Comparison of ENCODE assay signal across 8 cellular contexts in the genomic region with DNA sequence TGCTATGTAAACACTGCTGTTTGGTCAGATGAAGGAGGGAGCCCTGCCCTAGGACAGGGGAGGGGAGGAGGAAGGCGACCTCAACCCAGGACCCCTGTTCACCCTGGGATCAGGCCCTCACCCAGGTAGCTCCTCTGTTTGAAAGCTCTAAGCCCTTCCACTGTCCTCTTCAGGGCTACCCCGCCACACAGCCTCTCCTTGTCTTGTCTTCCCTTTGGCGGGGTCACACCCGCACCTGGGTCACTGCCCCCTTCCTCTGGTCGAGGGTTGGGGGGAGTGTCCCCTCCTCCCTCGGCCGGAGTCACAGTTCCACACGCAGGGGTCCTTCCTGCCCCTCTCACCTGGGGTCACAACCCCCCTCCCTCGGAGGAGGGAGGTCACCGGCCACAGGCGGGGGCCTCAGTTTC. TPM values are rescaled to one million over a fixed set of nuclear protein-coding genes. Genes with fewer than 3 reads are reported as not detected.
DNase-seq lines count a peak whose midpoint lies in the region; ATAC-seq and TF ChIP-seq lines count a peak whose summit lies in the region.

No MANE protein-coding gene starts in this region.

- H2AFZ ChIP-seq in KMS-11 (ENCODE audit: low read depth) = peak overlapping the region; percentile 97

- H4K20me1 ChIP-seq in KMS-11 (ENCODE audit: insufficient read depth) = no peaks in the 10 kb centered on the region

- H3K4me1 ChIP-seq in KMS-11 (ENCODE audit: low read depth, poor library complexity, severe bottlenecking) (peaks cover 16% of the 10 kb centered on the region), colonic mucosa (peaks cover 4% of the 10 kb centered on the region), muscle layer of duodenum (ENCODE audit: control insufficient read depth in 1 of 2, insufficient read depth in 2 of 2, low read length in 2 of 2) (peaks cover 0 to 13% of the 10 kb centered on the region in 2 donors)

- peak overlapping the region; percentile 54; the same call in 1 of the 2 replicates for H3K27ac ChIP-seq in KMS-11
- H3K27ac ChIP-seq in colonic mucosa = peak overlapping the region; percentile 55
- peak overlapping the region; percentile 23 for H3K27ac ChIP-seq in muscle layer of duodenum (ENCODE audit: low read length)

- H3K79me2 ChIP-seq in KMS-11 (ENCODE audit: insufficient read depth, low read depth) = peaks cover 26% of the 10 kb centered on the region; the same call in 1 of the 2 replicates

- intact Hi-C loops in colonic mucosa (cut with DNase I) = no loop called here

- peak; percentile 18 for ATAC-seq in GM18873 (IDR thresholded peaks at IDR 0.05; ENCODE audit: low FRiP score, unreplicated experiment)
- no peak for ATAC-seq in HG03565 (IDR thresholded peaks at IDR 0.05; ENCODE audit: unreplicated experiment)
- no peak for ATAC-seq in GM19452 (IDR thresholded peaks at IDR 0.05; ENCODE audit: unreplicated experiment)

- H3K27me3 ChIP-seq in KMS-11 (ENCODE audit: insufficient read depth, low read depth) (no peaks in the 10 kb centered on the region), colonic mucosa (no peaks in the 10 kb centered on the region), muscle layer of duodenum (ENCODE audit: low read depth, low read length) (no peaks in the 10 kb centered on the region)

- TF ChIP-seq CTCF in KMS-11 (conservative IDR thresholded peaks at IDR 0.05; ENCODE audit: low read depth, low read length) (no peak), colonic mucosa (IDR thresholded peaks at IDR 0.05) (no peak)

- H3K9me3 ChIP-seq in colonic mucosa (no peaks in the 10 kb centered on the region), muscle layer of duodenum (ENCODE audit: control insufficient read depth in 1 of 2, low read length in 2 of 2) (no peaks in the 10 kb centered on the region)

- H3K4me3 ChIP-seq in KMS-11 (IDR thresholded peaks at IDR 0.05; ENCODE audit: insufficient read depth, low read depth, low read length) (peak overlapping the region; percentile 61), colonic mucosa (peak overlapping the region; percentile 97), muscle layer of duodenum (ENCODE audit: low read depth in 1 of 2, low read length in 2 of 2) (peak overlapping the region; percentile 81 to 96)

- DNase-seq in colonic mucosa (no peak), MV-4-11 (lab: John Stamatoyannopoulos, UW) (no peak)
- no peak for DNase-seq in activated CD8-positive, alpha-beta memory T cell treated with anti-CD3 and anti-CD28 coated beads for 24 hours

- H3K4me2 ChIP-seq in KMS-11 = peak overlapping the region; percentile 78

- no peaks in the 10 kb centered on the region for H3K36me3 ChIP-seq in KMS-11 (ENCODE audit: insufficient read depth)
- H3K36me3 ChIP-seq in colonic mucosa = no peaks in the 10 kb centered on the region
- H3K36me3 ChIP-seq in muscle layer of duodenum (ENCODE audit: control insufficient read depth in 1 of 2, insufficient read depth in 2 of 2, low read length in 2 of 2) = peaks cover under 1 to 7% of the 10 kb centered on the region in 2 donors

- H3K9ac ChIP-seq in KMS-11 = peak overlapping the region; percentile 93
- H3K9ac ChIP-seq in colonic mucosa (ENCODE audit: low read depth in 2 of 2, low read length in 2 of 2) = peak overlapping the region; percentile 95 to 98

RNA-seq across cellular contexts. Expression of gene PTPMT1, which starts 0.5 kb away (rescaled TPM):
- 10 to 100 TPM; 33.6 to 52.5 TPM for total RNA-seq in colonic mucosa

RNA-seq across cellular contexts. Expression of gene CELF1, which starts 12.0 kb away (rescaled TPM):
- total RNA-seq in colonic mucosa = 10 to 100 TPM; 76.1 to 96.8 TPM

RNA-seq across cellular contexts. Expression of gene KBTBD4, which starts 13.8 kb away (rescaled TPM):
- 10 to 100 TPM; 14.5 to 15.5 TPM for total RNA-seq in colonic mucosa

RNA-seq across cellular contexts. Expression of gene NDUFS3, which starts 13.9 kb away (rescaled TPM):
- total RNA-seq in colonic mucosa = 100 to 1,000 TPM; 228 to 266 TPM

RNA-seq across cellular contexts. Expression of gene FAM180B, which starts 21.5 kb away (rescaled TPM):
- not detected for total RNA-seq in colonic mucosa
